ENCODE assay signal across 19 cellular contexts in the genomic region with DNA sequence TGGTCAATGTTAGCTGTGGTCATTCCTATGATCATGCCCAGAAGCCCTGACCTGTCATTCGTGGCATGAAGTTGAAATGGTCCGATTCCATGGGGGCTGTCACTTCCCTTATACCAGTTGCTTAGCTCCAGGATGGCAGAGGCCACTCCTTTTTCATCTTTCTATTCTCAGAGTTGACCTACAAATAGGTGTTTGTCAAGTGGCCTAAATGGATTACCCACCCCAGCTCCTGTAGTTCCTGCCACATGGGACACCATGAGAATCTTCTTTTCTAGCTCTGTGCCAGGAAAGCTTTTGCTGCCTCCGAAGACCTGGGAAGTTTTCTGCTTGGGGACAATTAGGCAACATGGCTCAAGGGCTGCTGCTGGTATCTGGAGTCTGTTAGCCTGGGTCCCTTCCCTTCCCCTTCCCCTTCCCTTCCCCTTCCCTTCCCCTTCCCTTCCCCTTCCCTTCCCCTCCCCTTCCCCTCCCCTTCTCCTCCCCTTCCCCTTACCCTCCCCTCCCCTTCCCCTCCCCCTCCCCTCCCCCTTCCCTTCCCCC. TPM values are rescaled to one million over a fixed set of nuclear protein-coding genes. Genes with fewer than 3 reads are reported as not detected.
"Had no signal": no experiment of that assay in that cellular context is flagged by ENCODE, and none has a peak within 500 bp of the region (broad histone marks: within the 10 kb centered on the region; RNA-seq: fewer than 3 reads in every experiment).

No MANE protein-coding gene starts in this region.

RNA-seq across cellular contexts. Expression of a gene that starts 25.4 kb away (rescaled TPM):
- total RNA-seq: activated B cell treated with CpG ODN at 0.5 μM for 24 hours; activated CD4-positive, alpha-beta memory T cell treated with anti-CD3 and anti-CD28 coated beads for 36 hours; activated CD4-positive, alpha-beta T cell treated with anti-CD3 and anti-CD28 coated beads, Interleukin-2, amount 10 ng/mL, durations not matched to agents 24 days and 14 days; activated CD8-positive, alpha-beta memory T cell treated with anti-CD3 and anti-CD28 coated beads for 36 hours; activated CD8-positive, alpha-beta T cell treated with anti-CD3 and anti-CD28 coated beads for 36 hours; activated naive CD4-positive, alpha-beta T cell treated with anti-CD3 and anti-CD28 coated beads for 36 hours; activated naive CD4-positive, alpha-beta T cell treated with anti-CD3 and anti-CD28 coated beads, Interleukin-2, amount 50 U/mL, for 72 hours; activated naive CD8-positive, alpha-beta T cell treated with anti-CD3 and anti-CD28 coated beads for 36 hours; activated T-cell treated with anti-CD3 and anti-CD28 coated beads, Interleukin-2, amount 50 U/mL, for 4 hours; activated T-cell treated with anti-CD3 and anti-CD28 coated beads, Interleukin-2, amount 50 U/mL, for 72 hours; activated T-helper 1 cell treated with anti-CD3 and anti-CD28 coated beads, Interleukin-12 subunit alpha, Interleukin-12 subunit beta, Interleukin-2, Interleukin-4 antibody, amounts not matched to agents 30 ng/mL and 10 ng/mL and 1 ng/mL, durations not matched to agents 14 hours and 24 hours and 36 hours; activated T-helper 17 cell treated with anti-CD3 and anti-CD28 coated beads, Interleukin-2, amount 50 U/mL, for 72 hours; adrenal gland; aorta; astrocyte; body of pancreas; breast epithelium; cardiac septum; cerebellum had no signal
- polyA plus RNA-seq: aorta had no signal
